9 cellular contexts compared by ENCODE assay signal in the genomic region with DNA sequence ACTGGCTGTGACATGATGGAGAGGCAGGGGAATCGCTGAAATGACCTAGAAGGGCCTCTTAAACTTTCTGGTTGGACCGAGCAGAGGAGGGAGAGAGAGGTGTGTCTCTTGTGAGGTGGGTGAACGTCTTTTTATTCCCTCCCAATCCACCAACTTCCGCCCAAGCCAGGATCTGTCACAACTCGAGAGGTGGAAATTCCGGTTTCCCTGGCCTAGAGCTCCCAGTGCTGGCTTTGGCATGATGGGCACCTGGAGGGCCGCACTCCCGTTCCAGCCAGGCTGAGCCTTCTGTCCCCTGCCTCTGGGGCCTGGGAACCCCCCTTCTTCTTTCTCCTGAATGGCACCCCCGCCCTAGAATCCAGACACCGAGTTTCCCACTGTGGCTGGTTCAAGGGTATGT. TPM values are rescaled to one million over a fixed set of nuclear protein-coding genes. Genes with fewer than 3 reads are reported as not detected.
A peak's percentile ranks its signal among the peaks of the same experiment; 100 is the strongest.
DNase-seq lines count a peak whose midpoint lies in the region; ATAC-seq and TF ChIP-seq lines count a peak whose summit lies in the region.
"Had no signal": no experiment of that assay in that cellular context is flagged by ENCODE, and none has a peak within 500 bp of the region (broad histone marks: within the 10 kb centered on the region; RNA-seq: fewer than 3 reads in every experiment).

A gene (plus strand): TSS at position 224 of the 400 bp plus-strand sequence. CDS start 994 bp downstream, outside the sequence.

- no TSS peak for BruUV-seq in Caco-2 (replicated peaks; lab: Mats Ljungman, UMichigan)

- intact Hi-C loops in Caco-2 (cut with micrococcal nuclease; ENCODE audit: unreplicated experiment): no loop called here
- intact Hi-C loops in dorsolateral prefrontal cortex (cut with DNase I): no loop called here

- no peaks in the 10 kb centered on the region for H4K20me1 ChIP-seq in Loucy (ENCODE audit: insufficient read depth, low read length, poor library complexity, severe bottlenecking)
- no peaks in the 10 kb centered on the region for H4K20me1 ChIP-seq in neural progenitor cell (ENCODE audit: low read depth)

- H3K36me3 ChIP-seq in Caco-2 (ENCODE audit: control insufficient read depth, insufficient read depth, low read length) (no peaks in the 10 kb centered on the region), Loucy (ENCODE audit: insufficient read depth, low read length) (no peaks in the 10 kb centered on the region), neural progenitor cell (no peaks in the 10 kb centered on the region)

- H3K27me3 Mint-ChIP-seq in Caco-2 (ENCODE audit: insufficient read depth, unreplicated experiment): no peaks in the 10 kb centered on the region
- H3K27me3 Mint-ChIP-seq in neural progenitor cell (ENCODE audit: insufficient read depth, low read depth): peaks cover 19% of the 10 kb centered on the region

- H3K4me3 ChIP-seq in Caco-2 (ENCODE audit: low read depth, low read length) (no peak within 1 kb of the TSS), Loucy (ENCODE audit: low read length, poor library complexity, severe bottlenecking) (peak within 1 kb of the TSS; percentile 55), dorsolateral prefrontal cortex (peak within 1 kb of the TSS in 3 of 59 donors; percentile 8 to 15 (median 13)), neural progenitor cell (no peak within 1 kb of the TSS)

- H2AFZ ChIP-seq in Loucy (ENCODE audit: low read length) (no peak within 1 kb of the TSS; the same call in 1 of the 2 replicates), neural progenitor cell (replicated peaks) (no peak within 1 kb of the TSS)

- no peak for ATAC-seq in GM19395 (IDR thresholded peaks at IDR 0.05; ENCODE audit: unreplicated experiment)

- H3K9me3 Mint-ChIP-seq in Caco-2 (ENCODE audit: unreplicated experiment): no peaks in the 10 kb centered on the region
- no peaks in the 10 kb centered on the region for H3K9me3 Mint-ChIP-seq in neural progenitor cell

- DNase-seq in Caco-2 (no peak), dorsolateral prefrontal cortex (no peak), neural progenitor cell (ENCODE audit: low spot score) (no peak), HCEC 1CT (no peak), DMS153 (lab: John Stamatoyannopoulos, UW) (no peak), NCI-H524 (lab: John Stamatoyannopoulos, UW) (no peak)
- DNase-seq: NCI-H526 treated with DMSO at 0.1 percent for 48 hours had no signal

- H3K9me3 ChIP-seq in Caco-2 (no peaks in the 10 kb centered on the region), Loucy (ENCODE audit: insufficient read depth, low read depth, low read length) (no peaks in the 10 kb centered on the region), neural progenitor cell (ENCODE audit: low read depth) (no peaks in the 10 kb centered on the region)

- no peaks in the 10 kb centered on the region for H3K27me3 ChIP-seq in Caco-2 (replicated peaks; ENCODE audit: control insufficient read depth, insufficient read depth, low read length)
- H3K27me3 ChIP-seq in Loucy (ENCODE audit: insufficient read depth, low read length, poor library complexity, severe bottlenecking): no peaks in the 10 kb centered on the region
- H3K27me3 ChIP-seq in dorsolateral prefrontal cortex: no peaks in the 10 kb centered on the region
- peaks cover 6% of the 10 kb centered on the region for H3K27me3 ChIP-seq in neural progenitor cell

- no peaks in the 10 kb centered on the region for H3K4me1 ChIP-seq in Caco-2
- peaks cover 39% of the 10 kb centered on the region for H3K4me1 ChIP-seq in Loucy (ENCODE audit: insufficient read depth, low read length, poor library complexity, severe bottlenecking)
- H3K4me1 ChIP-seq in neural progenitor cell: peaks cover 19% of the 10 kb centered on the region

- POLR2A ChIA-PET in Caco-2 (lab: Charles Lee): no interaction called here

- CTCF ChIA-PET in Caco-2 (lab: Charles Lee): interaction anchor here (1.4 kb wide), 1 partner anchor 71 kb away, joined by 5 read pairs; no protein-coding TSS in a partner anchor

- H3K27ac ChIP-seq in dorsolateral prefrontal cortex (peak within 1 kb of the TSS in 4 of 59 donors; percentile 18 to 31 (median 22)), neural progenitor cell (no peak within 1 kb of the TSS)

- H3K36me3 Mint-ChIP-seq in Caco-2 (ENCODE audit: insufficient read depth, unreplicated experiment) (no peaks in the 10 kb centered on the region), neural progenitor cell (no peaks in the 10 kb centered on the region)

- peak within 1 kb of the TSS; percentile 61 for H3K4me2 ChIP-seq in Loucy (ENCODE audit: low read depth, low read length, poor library complexity, severe bottlenecking)
- no peak within 1 kb of the TSS for H3K4me2 ChIP-seq in neural progenitor cell

- H3K27ac Mint-ChIP-seq in Caco-2 (ENCODE audit: unreplicated experiment): peak within 1 kb of the TSS; percentile 36
- H3K27ac Mint-ChIP-seq in neural progenitor cell: peak within 1 kb of the TSS; percentile 53

- no peaks in the 10 kb centered on the region for H3F3A ChIP-seq in Loucy (ENCODE audit: low read depth)
- peaks cover 13% of the 10 kb centered on the region for H3F3A ChIP-seq in neural progenitor cell (ENCODE audit: low read depth)

- TF ChIP-seq CTCF in Caco-2 (IDR thresholded peaks at IDR 0.05; ENCODE audit: insufficient read depth in 1 of 2, low read depth in 1 of 2, low read length in 1 of 2, severe bottlenecking in 1 of 2, unreplicated experiment in 1 of 2) (no peak), Loucy (conservative IDR thresholded peaks at IDR 0.05; ENCODE audit: low read length) (no peak), dorsolateral prefrontal cortex (IDR thresholded peaks at IDR 0.05 in 54 of 56, conservative IDR thresholded peaks at IDR 0.05 in 2 of 56; ENCODE audit: low read depth in 1 of 56, partially characterized antibody in 56 of 56) (no peak), neural progenitor cell (IDR thresholded peaks at IDR 0.05) (no peak)

- H3K79me2 ChIP-seq in Loucy (ENCODE audit: insufficient read depth, low read length): no peaks in the 10 kb centered on the region
- no peaks in the 10 kb centered on the region for H3K79me2 ChIP-seq in neural progenitor cell (ENCODE audit: low read depth)

- H3K4me1 Mint-ChIP-seq in Caco-2 (ENCODE audit: low read depth, unreplicated experiment) (peaks cover 9% of the 10 kb centered on the region), neural progenitor cell (peaks cover 39% of the 10 kb centered on the region)

- no peaks in the 10 kb centered on the region for H3K9me2 ChIP-seq in Loucy (replicated peaks; ENCODE audit: low read depth, low read length)

- peak within 1 kb of the TSS; percentile 44 for H3K9ac ChIP-seq in Loucy (ENCODE audit: low read depth, low read length, poor library complexity, severe bottlenecking)
- H3K9ac ChIP-seq in neural progenitor cell: no peak within 1 kb of the TSS

- H3K4me3 Mint-ChIP-seq in Caco-2 (ENCODE audit: unreplicated experiment): no peak within 1 kb of the TSS
- H3K4me3 Mint-ChIP-seq in neural progenitor cell: no peak within 1 kb of the TSS

RNA-seq across cellular contexts. Expression of the gene that starts here (rescaled TPM):
- total RNA-seq in Caco-2 (2022) (0.52 and 1.3 TPM in 2 replicates), dorsolateral prefrontal cortex (10 to 100 TPM; 10.4 to 48.3 (median 27.5) TPM), neural progenitor cell (ENCODE audit: low replicate concordance) (0.69 and 1.8 TPM in 2 replicates)
